In the genomic region with DNA sequence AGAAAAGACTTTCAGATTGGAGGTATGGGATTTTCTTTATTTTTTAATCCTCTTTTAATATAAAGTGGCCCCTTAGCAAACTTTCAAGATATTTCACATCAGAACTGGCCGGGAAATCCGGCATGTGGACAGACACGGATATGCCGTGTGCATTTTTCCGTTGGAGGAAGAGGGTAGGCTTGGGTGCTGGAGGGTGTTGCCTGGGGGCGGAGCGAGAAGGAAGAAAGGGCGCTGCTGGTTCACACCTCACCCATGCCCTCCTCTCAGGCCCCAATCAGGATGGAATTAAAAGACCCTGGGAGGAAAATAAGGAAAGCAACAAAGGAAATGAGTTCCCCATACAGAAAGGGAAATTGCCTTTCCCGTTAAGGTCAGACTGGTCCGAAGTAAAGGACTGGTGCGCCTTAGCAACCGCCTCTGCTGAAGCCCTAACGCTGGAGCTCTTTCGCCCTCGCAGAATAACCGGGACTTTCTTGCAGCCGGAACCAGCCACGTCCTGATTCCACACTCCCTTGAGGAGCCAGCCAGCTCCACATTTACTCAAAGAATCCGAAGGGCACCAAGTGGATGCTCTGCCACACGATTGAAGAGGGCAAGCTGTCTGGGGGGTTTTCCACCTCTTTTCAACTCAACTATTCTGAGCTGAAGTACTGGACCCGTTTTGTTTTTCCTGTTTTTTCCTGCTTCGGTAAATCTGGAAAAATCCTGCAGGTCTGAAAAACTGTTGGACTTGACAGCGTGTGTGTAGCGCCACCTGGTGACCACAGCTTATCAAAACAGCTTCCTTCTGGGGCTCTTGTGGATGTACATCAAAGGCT, we compare ENCODE assay signal across 1 cellular context.
TF ChIP-seq lines count a peak whose summit lies in the region.

No MANE protein-coding gene starts in this region.

TF ChIP-seq in HEK293, 187 proteins besides CTCF, POLR2A, EP300 and RAD21 (continued from another document and continues in another):
- TF ChIP-seq, protein P1, sequence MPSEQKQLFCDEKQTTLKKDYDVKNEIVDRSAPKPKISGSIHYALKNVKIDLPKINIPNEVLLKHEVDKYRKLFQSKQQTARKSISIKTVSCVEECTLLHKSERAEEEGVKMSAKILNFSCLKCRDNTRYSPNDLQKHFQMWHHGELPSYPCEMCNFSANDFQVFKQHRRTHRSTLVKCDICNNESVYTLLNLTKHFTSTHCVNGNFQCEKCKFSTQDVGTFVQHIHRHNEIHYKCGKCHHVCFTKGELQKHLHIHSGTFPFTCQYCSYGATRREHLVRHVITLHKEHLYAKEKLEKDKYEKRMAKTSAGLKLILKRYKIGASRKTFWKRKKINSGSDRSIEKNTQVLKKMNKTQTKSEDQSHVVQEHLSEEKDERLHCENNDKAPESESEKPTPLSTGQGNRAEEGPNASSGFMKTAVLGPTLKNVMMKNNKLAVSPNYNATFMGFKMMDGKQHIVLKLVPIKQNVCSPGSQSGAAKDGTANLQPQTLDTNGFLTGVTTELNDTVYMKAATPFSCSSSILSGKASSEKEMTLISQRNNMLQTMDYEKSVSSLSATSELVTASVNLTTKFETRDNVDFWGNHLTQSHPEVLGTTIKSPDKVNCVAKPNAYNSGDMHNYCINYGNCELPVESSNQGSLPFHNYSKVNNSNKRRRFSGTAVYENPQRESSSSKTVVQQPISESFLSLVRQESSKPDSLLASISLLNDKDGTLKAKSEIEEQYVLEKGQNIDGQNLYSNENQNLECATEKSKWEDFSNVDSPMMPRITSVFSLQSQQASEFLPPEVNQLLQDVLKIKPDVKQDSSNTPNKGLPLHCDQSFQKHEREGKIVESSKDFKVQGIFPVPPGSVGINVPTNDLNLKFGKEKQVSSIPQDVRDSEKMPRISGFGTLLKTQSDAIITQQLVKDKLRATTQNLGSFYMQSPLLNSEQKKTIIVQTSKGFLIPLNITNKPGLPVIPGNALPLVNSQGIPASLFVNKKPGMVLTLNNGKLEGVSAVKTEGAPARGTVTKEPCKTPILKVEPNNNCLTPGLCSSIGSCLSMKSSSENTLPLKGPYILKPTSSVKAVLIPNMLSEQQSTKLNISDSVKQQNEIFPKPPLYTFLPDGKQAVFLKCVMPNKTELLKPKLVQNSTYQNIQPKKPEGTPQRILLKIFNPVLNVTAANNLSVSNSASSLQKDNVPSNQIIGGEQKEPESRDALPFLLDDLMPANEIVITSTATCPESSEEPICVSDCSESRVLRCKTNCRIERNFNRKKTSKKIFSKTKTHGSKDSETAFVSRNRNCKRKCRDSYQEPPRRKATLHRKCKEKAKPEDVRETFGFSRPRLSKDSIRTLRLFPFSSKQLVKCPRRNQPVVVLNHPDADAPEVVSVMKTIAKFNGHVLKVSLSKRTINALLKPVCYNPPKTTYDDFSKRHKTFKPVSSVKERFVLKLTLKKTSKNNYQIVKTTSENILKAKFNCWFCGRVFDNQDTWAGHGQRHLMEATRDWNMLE (tag by site-specific recombination; conservative IDR thresholded peaks at IDR 0.05; ENCODE audit: low read depth), result no peak
- TF ChIP-seq ZNF23 (tag by site-specific recombination; IDR thresholded peaks at IDR 0.05; ENCODE audit: borderline replicate concordance), result no peak
- no peak for TF ChIP-seq ZNF175 (tag by site-specific recombination; IDR thresholded peaks at IDR 0.05)
- no peak for TF ChIP-seq AEBP2 (tag by site-specific recombination; IDR thresholded peaks at IDR 0.05; ENCODE audit: borderline replicate concordance)
- TF ChIP-seq, protein P2, sequence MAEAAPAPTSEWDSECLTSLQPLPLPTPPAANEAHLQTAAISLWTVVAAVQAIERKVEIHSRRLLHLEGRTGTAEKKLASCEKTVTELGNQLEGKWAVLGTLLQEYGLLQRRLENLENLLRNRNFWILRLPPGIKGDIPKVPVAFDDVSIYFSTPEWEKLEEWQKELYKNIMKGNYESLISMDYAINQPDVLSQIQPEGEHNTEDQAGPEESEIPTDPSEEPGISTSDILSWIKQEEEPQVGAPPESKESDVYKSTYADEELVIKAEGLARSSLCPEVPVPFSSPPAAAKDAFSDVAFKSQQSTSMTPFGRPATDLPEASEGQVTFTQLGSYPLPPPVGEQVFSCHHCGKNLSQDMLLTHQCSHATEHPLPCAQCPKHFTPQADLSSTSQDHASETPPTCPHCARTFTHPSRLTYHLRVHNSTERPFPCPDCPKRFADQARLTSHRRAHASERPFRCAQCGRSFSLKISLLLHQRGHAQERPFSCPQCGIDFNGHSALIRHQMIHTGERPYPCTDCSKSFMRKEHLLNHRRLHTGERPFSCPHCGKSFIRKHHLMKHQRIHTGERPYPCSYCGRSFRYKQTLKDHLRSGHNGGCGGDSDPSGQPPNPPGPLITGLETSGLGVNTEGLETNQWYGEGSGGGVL (tag by site-specific recombination; IDR thresholded peaks at IDR 0.05), result no peak
- no peak for TF ChIP-seq MYNN (tag by site-specific recombination; IDR thresholded peaks at IDR 0.05; ENCODE audit: borderline replicate concordance)
- no peak for TF ChIP-seq KLF7 (tag by site-specific recombination; IDR thresholded peaks at IDR 0.05; ENCODE audit: borderline replicate concordance)
- peak; percentile 66 for TF ChIP-seq SCRT2 (tag by site-specific recombination; IDR thresholded peaks at IDR 0.05)
- TF ChIP-seq, protein P3, sequence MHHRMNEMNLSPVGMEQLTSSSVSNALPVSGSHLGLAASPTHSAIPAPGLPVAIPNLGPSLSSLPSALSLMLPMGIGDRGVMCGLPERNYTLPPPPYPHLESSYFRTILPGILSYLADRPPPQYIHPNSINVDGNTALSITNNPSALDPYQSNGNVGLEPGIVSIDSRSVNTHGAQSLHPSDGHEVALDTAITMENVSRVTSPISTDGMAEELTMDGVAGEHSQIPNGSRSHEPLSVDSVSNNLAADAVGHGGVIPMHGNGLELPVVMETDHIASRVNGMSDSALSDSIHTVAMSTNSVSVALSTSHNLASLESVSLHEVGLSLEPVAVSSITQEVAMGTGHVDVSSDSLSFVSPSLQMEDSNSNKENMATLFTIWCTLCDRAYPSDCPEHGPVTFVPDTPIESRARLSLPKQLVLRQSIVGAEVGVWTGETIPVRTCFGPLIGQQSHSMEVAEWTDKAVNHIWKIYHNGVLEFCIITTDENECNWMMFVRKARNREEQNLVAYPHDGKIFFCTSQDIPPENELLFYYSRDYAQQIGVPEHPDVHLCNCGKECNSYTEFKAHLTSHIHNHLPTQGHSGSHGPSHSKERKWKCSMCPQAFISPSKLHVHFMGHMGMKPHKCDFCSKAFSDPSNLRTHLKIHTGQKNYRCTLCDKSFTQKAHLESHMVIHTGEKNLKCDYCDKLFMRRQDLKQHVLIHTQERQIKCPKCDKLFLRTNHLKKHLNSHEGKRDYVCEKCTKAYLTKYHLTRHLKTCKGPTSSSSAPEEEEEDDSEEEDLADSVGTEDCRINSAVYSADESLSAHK (tag by site-specific recombination; IDR thresholded peaks at IDR 0.05), result no peak
- TF ChIP-seq, protein P4, sequence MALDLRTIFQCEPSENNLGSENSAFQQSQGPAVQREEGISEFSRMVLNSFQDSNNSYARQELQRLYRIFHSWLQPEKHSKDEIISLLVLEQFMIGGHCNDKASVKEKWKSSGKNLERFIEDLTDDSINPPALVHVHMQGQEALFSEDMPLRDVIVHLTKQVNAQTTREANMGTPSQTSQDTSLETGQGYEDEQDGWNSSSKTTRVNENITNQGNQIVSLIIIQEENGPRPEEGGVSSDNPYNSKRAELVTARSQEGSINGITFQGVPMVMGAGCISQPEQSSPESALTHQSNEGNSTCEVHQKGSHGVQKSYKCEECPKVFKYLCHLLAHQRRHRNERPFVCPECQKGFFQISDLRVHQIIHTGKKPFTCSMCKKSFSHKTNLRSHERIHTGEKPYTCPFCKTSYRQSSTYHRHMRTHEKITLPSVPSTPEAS (tag by site-specific recombination; IDR thresholded peaks at IDR 0.05), result no peak
- TF ChIP-seq, protein P5, sequence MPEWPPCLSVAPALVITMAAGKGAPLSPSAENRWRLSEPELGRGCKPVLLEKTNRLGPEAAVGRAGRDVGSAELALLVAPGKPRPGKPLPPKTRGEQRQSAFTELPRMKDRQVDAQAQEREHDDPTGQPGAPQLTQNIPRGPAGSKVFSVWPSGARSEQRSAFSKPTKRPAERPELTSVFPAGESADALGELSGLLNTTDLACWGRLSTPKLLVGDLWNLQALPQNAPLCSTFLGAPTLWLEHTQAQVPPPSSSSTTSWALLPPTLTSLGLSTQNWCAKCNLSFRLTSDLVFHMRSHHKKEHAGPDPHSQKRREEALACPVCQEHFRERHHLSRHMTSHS (tag by site-specific recombination; IDR thresholded peaks at IDR 0.05), result no peak
- no peak for TF ChIP-seq ZNF280C (tag by site-specific recombination; IDR thresholded peaks at IDR 0.05)
- TF ChIP-seq GLI4 (tag by site-specific recombination; IDR thresholded peaks at IDR 0.05), result no peak
- no peak for TF ChIP-seq ZNF133 (tag by site-specific recombination; IDR thresholded peaks at IDR 0.05)
- no peak for TF ChIP-seq ZNF521 (tag by site-specific recombination; IDR thresholded peaks at IDR 0.05)
- TF ChIP-seq ZNF76 (tag by site-specific recombination; IDR thresholded peaks at IDR 0.05; ENCODE audit: borderline replicate concordance, low read depth), result no peak
- no peak for TF ChIP-seq ZNF843 (tag by site-specific recombination; IDR thresholded peaks at IDR 0.05)
- no peak for TF ChIP-seq ZNF548 (tag by site-specific recombination; IDR thresholded peaks at IDR 0.05)
- no peak for TF ChIP-seq ZNF837 (tag by site-specific recombination; IDR thresholded peaks at IDR 0.05)
- TF ChIP-seq ZNF510 (tag by site-specific recombination; IDR thresholded peaks at IDR 0.05; ENCODE audit: insufficient replicate concordance), result no peak
- 0 out of 2 replicates have a peak, but pooled peaks have one; percentile 34 for TF ChIP-seq ZNF2 (tag by site-specific recombination; IDR thresholded peaks at IDR 0.05)
- TF ChIP-seq, protein P6, sequence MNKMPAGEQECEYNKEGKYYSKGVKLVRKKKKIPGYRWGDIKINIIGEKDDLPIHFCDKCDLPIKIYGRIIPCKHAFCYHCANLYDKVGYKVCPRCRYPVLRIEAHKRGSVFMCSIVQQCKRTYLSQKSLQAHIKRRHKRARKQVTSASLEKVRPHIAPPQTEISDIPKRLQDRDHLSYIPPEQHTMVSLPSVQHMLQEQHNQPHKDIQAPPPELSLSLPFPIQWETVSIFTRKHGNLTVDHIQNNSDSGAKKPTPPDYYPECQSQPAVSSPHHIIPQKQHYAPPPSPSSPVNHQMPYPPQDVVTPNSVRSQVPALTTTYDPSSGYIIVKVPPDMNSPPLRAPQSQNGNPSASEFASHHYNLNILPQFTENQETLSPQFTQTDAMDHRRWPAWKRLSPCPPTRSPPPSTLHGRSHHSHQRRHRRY (tag by site-specific recombination; IDR thresholded peaks at IDR 0.05), result no peak
- no peak for TF ChIP-seq BCL11B (tag by site-specific recombination; IDR thresholded peaks at IDR 0.05; ENCODE audit: low read depth)
- no peak for TF ChIP-seq ZNF571 (tag by site-specific recombination; IDR thresholded peaks at IDR 0.05)
- TF ChIP-seq, protein P7, sequence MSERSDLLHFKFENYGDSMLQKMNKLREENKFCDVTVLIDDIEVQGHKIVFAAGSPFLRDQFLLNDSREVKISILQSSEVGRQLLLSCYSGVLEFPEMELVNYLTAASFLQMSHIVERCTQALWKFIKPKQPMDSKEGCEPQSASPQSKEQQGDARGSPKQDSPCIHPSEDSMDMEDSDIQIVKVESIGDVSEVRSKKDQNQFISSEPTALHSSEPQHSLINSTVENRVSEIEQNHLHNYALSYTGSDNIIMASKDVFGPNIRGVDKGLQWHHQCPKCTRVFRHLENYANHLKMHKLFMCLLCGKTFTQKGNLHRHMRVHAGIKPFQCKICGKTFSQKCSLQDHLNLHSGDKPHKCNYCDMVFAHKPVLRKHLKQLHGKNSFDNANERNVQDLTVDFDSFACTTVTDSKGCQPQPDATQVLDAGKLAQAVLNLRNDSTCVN (tag by site-specific recombination; optimal IDR thresholded peaks at IDR 0.05), result no peak
- TF ChIP-seq ZNF132 (tag by site-specific recombination; IDR thresholded peaks at IDR 0.05; ENCODE audit: borderline replicate concordance), result no peak
- TF ChIP-seq MEIS1 (CRISPR knock-in tag; IDR thresholded peaks at IDR 0.05; ENCODE audit: borderline replicate concordance), result no peak
- no peak for TF ChIP-seq WT1 (tag by site-specific recombination; IDR thresholded peaks at IDR 0.05)
- TF ChIP-seq, protein P8, sequence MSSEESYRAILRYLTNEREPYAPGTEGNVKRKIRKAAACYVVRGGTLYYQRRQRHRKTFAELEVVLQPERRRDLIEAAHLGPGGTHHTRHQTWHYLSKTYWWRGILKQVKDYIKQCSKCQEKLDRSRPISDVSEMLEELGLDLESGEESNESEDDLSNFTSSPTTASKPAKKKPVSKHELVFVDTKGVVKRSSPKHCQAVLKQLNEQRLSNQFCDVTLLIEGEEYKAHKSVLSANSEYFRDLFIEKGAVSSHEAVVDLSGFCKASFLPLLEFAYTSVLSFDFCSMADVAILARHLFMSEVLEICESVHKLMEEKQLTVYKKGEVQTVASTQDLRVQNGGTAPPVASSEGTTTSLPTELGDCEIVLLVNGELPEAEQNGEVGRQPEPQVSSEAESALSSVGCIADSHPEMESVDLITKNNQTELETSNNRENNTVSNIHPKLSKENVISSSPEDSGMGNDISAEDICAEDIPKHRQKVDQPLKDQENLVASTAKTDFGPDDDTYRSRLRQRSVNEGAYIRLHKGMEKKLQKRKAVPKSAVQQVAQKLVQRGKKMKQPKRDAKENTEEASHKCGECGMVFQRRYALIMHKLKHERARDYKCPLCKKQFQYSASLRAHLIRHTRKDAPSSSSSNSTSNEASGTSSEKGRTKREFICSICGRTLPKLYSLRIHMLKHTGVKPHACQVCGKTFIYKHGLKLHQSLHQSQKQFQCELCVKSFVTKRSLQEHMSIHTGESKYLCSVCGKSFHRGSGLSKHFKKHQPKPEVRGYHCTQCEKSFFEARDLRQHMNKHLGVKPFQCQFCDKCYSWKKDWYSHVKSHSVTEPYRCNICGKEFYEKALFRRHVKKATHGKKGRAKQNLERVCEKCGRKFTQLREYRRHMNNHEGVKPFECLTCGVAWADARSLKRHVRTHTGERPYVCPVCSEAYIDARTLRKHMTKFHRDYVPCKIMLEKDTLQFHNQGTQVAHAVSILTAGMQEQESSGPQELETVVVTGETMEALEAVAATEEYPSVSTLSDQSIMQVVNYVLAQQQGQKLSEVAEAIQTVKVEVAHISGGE (tag by site-specific recombination; conservative IDR thresholded peaks at IDR 0.05; ENCODE audit: low read depth), result no peak
